16 cellular contexts compared by ENCODE assay signal in the genomic region with DNA sequence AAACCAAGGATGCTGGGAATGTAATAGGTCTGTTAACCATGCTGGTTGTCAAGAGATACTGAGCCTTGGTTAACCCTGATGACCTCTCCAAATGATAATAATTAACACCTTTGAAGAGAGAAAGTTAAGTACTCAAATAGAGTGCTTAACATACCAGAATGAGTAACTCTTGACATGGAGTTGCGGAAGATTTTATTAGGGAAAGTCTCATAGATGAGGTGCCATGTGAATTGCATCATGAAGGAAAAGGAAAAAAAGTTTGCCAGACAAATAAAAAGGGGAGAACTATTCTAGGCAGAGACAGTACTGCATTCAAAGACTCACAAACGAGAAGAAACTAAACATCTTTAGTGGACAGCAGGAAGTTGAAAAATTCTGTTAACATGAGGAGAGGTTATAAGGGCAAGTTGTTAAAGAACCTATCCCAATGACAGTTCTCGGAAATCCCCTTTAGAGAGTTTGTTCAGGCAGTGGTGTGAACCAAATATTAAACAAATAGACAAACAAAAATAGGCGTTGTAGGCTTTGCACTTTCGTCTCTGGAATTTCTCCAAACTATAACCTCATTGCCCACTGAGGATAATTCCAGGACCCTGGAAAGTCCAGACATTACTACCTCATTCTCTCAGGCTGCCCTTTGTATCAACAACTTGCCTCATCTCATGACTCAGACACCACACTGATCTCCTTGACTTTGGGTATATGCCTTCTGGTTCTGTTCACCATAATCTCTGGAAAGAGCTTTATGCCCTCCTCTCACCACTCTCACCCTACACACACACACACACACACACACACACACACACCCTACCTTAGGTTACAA.
DNase-seq lines count a peak whose midpoint lies in the region; ATAC-seq and TF ChIP-seq lines count a peak whose summit lies in the region.
"Had no signal": no experiment of that assay in that cellular context is flagged by ENCODE, and none has a peak within 500 bp of the region (broad histone marks: within the 10 kb centered on the region; RNA-seq: fewer than 3 reads in every experiment).

No MANE protein-coding gene starts in this region.

- no peaks in the 10 kb centered on the region for H3K27me3 ChIP-seq in GM23338 (ENCODE audit: insufficient read depth)
- no peaks in the 10 kb centered on the region for H3K27me3 ChIP-seq in Panc1 (ENCODE audit: control insufficient read depth, insufficient read depth, low read length)
- H3K27me3 ChIP-seq: BLaER1 treated with 17β-estradiol and CSF1 and Interleukin-3, amounts not matched to agents 10 nM and 100 nM; tibial artery had no signal

- H3K4me3 Mint-ChIP-seq in GM23338: no peak overlapping the region
- H3K4me3 Mint-ChIP-seq in progenitor cell of endocrine pancreas (ENCODE audit: low read depth): no peak overlapping the region
- H3K4me3 Mint-ChIP-seq: activated B cell treated with CpG ODN at 0.5 μM for 24 hours; IgD-negative memory B cell; naive thymus-derived CD4-positive, alpha-beta T cell had no signal

- no TSS peak for BruUV-seq in Panc1 (replicated peaks; lab: Mats Ljungman, UMichigan)

- peaks cover 32% of the 10 kb centered on the region for H3K4me1 ChIP-seq in GM23338 (ENCODE audit: insufficient read depth)
- 0 out of 2 replicates have a peak, but pooled peaks cover 4% of the 10 kb centered on the region for H3K4me1 ChIP-seq in Panc1 (ENCODE audit: control insufficient read depth, insufficient read depth, low read length)
- H3K4me1 ChIP-seq: BLaER1 treated with 17β-estradiol and CSF1 and Interleukin-3, amounts not matched to agents 10 nM and 100 nM; tibial artery had no signal

- intact Hi-C loops in Panc1 (cut with micrococcal nuclease; ENCODE audit: unreplicated experiment) (no loop called here), sciatic nerve (cut with DNase I) (no loop called here)

- H3F3A ChIP-seq in GM23338 (replicated peaks; ENCODE audit: low read depth): no peaks in the 10 kb centered on the region

- POLR2A ChIA-PET in Panc1 (lab: Charles Lee): no interaction called here

- CTCF ChIA-PET in Panc1 (lab: Charles Lee): no interaction called here

- in situ Hi-C loops in Panc1 (cut with HindIII; ENCODE audit: low pct_unique_long_range_greater_than_20kb, low sequenced_read_pairs): no loop called here

- peak; percentile 8 for DNase-seq in GM23338 (ENCODE audit: low spot score)
- peak; percentile 46 for DNase-seq in Panc1 (ENCODE audit: low read depth, low spot score)
- DNase-seq in glomerular visceral epithelial cell (ENCODE audit: extremely low spot score): peak; percentile 78
- no peak for DNase-seq in sciatic nerve (ENCODE audit: low spot score)
- no peak for DNase-seq in activated naive CD4-positive, alpha-beta T cell treated with Interleukin-2 at 50 U/mL for 16 hours
- no peak for DNase-seq in foreskin fibroblast
- DNase-seq in progenitor cell of endocrine pancreas (ENCODE audit: low spot score, unreplicated experiment): no peak
- DNase-seq: activated B cell treated with CpG ODN at 0.5 μM for 24 hours; naive thymus-derived CD4-positive, alpha-beta T cell; NCI-H1105 treated with DMSO at 0.1 percent for 48 hours; stimulated activated CD4-positive, alpha-beta T cell treated with anti-CD3 and anti-CD28 coated beads, Interleukin-2, amount 100 ng/mL, for 24 hours; tibial artery had no signal

- H3K9me3 Mint-ChIP-seq in GM23338: no peaks in the 10 kb centered on the region; the same call in 2 of the 3 replicates
- H3K9me3 Mint-ChIP-seq in progenitor cell of endocrine pancreas (ENCODE audit: low read depth): no peaks in the 10 kb centered on the region
- H3K9me3 Mint-ChIP-seq: activated B cell treated with CpG ODN at 0.5 μM for 24 hours; activated naive CD4-positive, alpha-beta T cell treated with anti-CD3 and anti-CD28 coated beads, Interleukin-2, amount 50 U/mL, for 72 hours; IgD-negative memory B cell had no signal

- peaks cover 2% of the 10 kb centered on the region for H3K27me3 Mint-ChIP-seq in GM23338 (ENCODE audit: insufficient read depth, low read depth, poor library complexity)
- H3K27me3 Mint-ChIP-seq in progenitor cell of endocrine pancreas: no peaks in the 10 kb centered on the region
- H3K27me3 Mint-ChIP-seq: activated B cell treated with CpG ODN at 0.5 μM for 24 hours, IgD-negative memory B cell had no signal

- H3K9me2 ChIP-seq in GM23338 (ENCODE audit: insufficient read depth): no peaks in the 10 kb centered on the region

- H3K4me3 ChIP-seq in GM23338 (no peak overlapping the region), Panc1 (ENCODE audit: low read depth in 2 of 2, low read length in 2 of 2) (no peak overlapping the region), foreskin fibroblast (ENCODE audit: low read depth in 1 of 2, low read length in 2 of 2) (no peak overlapping the region)
- H3K4me3 ChIP-seq: BLaER1 treated with 17β-estradiol and CSF1 and Interleukin-3, amounts not matched to agents 10 nM and 100 nM; tibial artery had no signal

- ATAC-seq in GM23338 (no peak; the same call in 2 of the 3 replicates), Panc1 (peak; percentile 71), sciatic nerve (peak; percentile 88), HG03159 (IDR thresholded peaks at IDR 0.05; ENCODE audit: unreplicated experiment) (no peak)
- ATAC-seq: activated naive CD4-positive, alpha-beta T cell treated with anti-CD3 and anti-CD28 coated beads, Interleukin-2, amount 50 U/mL, for 72 hours; naive thymus-derived CD4-positive, alpha-beta T cell had no signal

- H3K4me2 ChIP-seq in GM23338: peak overlapping the region; percentile 16
- H3K4me2 ChIP-seq: BLaER1 treated with 17β-estradiol and CSF1 and Interleukin-3, amounts not matched to agents 10 nM and 100 nM had no signal

- H3K9me3 ChIP-seq in Panc1 (ENCODE audit: control insufficient read depth, insufficient read depth, low read depth, low read length): no peaks in the 10 kb centered on the region
- H3K9me3 ChIP-seq: BLaER1 treated with 17β-estradiol and CSF1 and Interleukin-3, amounts not matched to agents 10 nM and 100 nM; tibial artery had no signal

- H4K20me1 ChIP-seq in GM23338 (replicated peaks; ENCODE audit: insufficient read depth): no peaks in the 10 kb centered on the region
- H4K20me1 ChIP-seq: BLaER1 treated with 17β-estradiol and CSF1 and Interleukin-3, amounts not matched to agents 10 nM and 100 nM had no signal

- TF ChIP-seq CTCF in GM23338 (conservative IDR thresholded peaks at IDR 0.05; ENCODE audit: low read depth in 2 of 2) (no peak), Panc1 (IDR thresholded peaks at IDR 0.05) (no peak), foreskin fibroblast (IDR thresholded peaks at IDR 0.05; ENCODE audit: low read depth, low read length) (no peak), progenitor cell of endocrine pancreas (IDR thresholded peaks at IDR 0.05; ENCODE audit: unreplicated experiment) (no peak)

- H3K36me3 ChIP-seq in GM23338 (ENCODE audit: insufficient read depth) (no peaks in the 10 kb centered on the region), Panc1 (ENCODE audit: control insufficient read depth, insufficient read depth, low read length) (no peaks in the 10 kb centered on the region)
- H3K36me3 ChIP-seq: BLaER1 treated with 17β-estradiol and CSF1 and Interleukin-3, amounts not matched to agents 10 nM and 100 nM; tibial artery had no signal

- H3K4me1 Mint-ChIP-seq in GM23338 (peaks cover 26% of the 10 kb centered on the region), progenitor cell of endocrine pancreas (ENCODE audit: low read depth) (peaks cover 20% of the 10 kb centered on the region)
- H3K4me1 Mint-ChIP-seq: activated B cell treated with CpG ODN at 0.5 μM for 24 hours; IgD-negative memory B cell; naive thymus-derived CD4-positive, alpha-beta T cell had no signal

- peak overlapping the region; percentile 4; the same call in 1 of the 2 replicates for H3K27ac ChIP-seq in GM23338 (ENCODE audit: low read depth)
- H3K27ac ChIP-seq in Panc1 (ENCODE audit: low read length): no peak overlapping the region
- H3K27ac ChIP-seq: BLaER1 treated with 17β-estradiol and CSF1 and Interleukin-3, amounts not matched to agents 10 nM and 100 nM; tibial artery had no signal

- no peaks in the 10 kb centered on the region for H3K79me2 ChIP-seq in GM23338 (replicated peaks; ENCODE audit: insufficient read depth)

- no peak overlapping the region for H3K27ac Mint-ChIP-seq in GM23338
- H3K27ac Mint-ChIP-seq in progenitor cell of endocrine pancreas: no peak overlapping the region
- H3K27ac Mint-ChIP-seq: activated B cell treated with CpG ODN at 0.5 μM for 24 hours; activated naive CD4-positive, alpha-beta T cell treated with anti-CD3 and anti-CD28 coated beads, Interleukin-2, amount 50 U/mL, for 72 hours; IgD-negative memory B cell; naive thymus-derived CD4-positive, alpha-beta T cell had no signal

- H3K36me3 Mint-ChIP-seq in GM23338 (ENCODE audit: low read depth) (no peaks in the 10 kb centered on the region), progenitor cell of endocrine pancreas (ENCODE audit: insufficient read depth) (no peaks in the 10 kb centered on the region)
- H3K36me3 Mint-ChIP-seq: activated naive CD4-positive, alpha-beta T cell treated with anti-CD3 and anti-CD28 coated beads, Interleukin-2, amount 50 U/mL, for 72 hours; IgD-negative memory B cell; naive thymus-derived CD4-positive, alpha-beta T cell had no signal

- no peak overlapping the region for H2AFZ ChIP-seq in GM23338

TF ChIP-seq in GM23338, 12 proteins besides CTCF, POLR2A, EP300 and RAD21 (continues in another document):
- TF ChIP-seq EZH2phosphoT487 (IDR thresholded peaks at IDR 0.05; ENCODE audit: unreplicated experiment) (no peak), CREB1 (CRISPR knock-in tag; IDR thresholded peaks at IDR 0.05; ENCODE audit: low read depth) (no peak), EZH2 (IDR thresholded peaks at IDR 0.05; ENCODE audit: low read depth, unreplicated experiment) (no peak)

Comparison
In these comparisons a context has a peak if more than half of its experiments do, and no peak if none do; other contexts are left out.
1. ATAC-seq: peak in Panc1 (single experiment) and sciatic nerve (single experiment); none in GM23338 (single experiment) and HG03159 (single experiment).
2. DNase-seq: peak in GM23338 (single experiment), Panc1 (single experiment) and glomerular visceral epithelial cell (single experiment); none in sciatic nerve (single experiment), activated naive CD4-positive, alpha-beta T cell treated with Interleukin-2 at 50 U/mL for 16 hours (single experiment), foreskin fibroblast (0 of 2) and progenitor cell of endocrine pancreas (single experiment).